In the genomic region with DNA sequence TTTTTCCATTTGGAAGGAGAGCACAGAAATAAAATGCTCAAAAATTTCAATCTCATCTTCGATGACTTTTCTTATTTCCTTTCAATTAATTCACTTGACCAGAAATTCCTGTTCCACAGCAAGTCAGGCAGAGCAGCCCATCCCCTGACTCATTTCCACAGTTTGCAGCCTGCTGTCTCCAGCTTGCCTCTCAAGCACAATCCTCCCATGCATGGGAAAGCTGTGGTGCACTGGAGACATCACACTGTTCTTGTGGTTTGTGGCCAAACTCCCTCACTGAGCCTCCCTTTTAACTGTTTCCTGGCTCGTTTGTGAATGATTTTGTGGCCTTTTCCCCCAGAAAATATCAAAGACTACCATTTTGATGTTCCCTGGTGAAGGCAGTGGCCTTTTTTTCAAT, we compare ENCODE assay signal across 12 cellular contexts.
DNase-seq lines count a peak whose midpoint lies in the region; ATAC-seq and TF ChIP-seq lines count a peak whose summit lies in the region.
"Had no signal": no experiment of that assay in that cellular context is flagged by ENCODE, and none has a peak within 500 bp of the region (broad histone marks: within the 10 kb centered on the region; RNA-seq: fewer than 3 reads in every experiment).

No MANE protein-coding gene starts in this region.

- H3K4me1 Mint-ChIP-seq in natural killer cell = peaks cover 14% of the 10 kb centered on the region in 2 donors
- peaks cover 7 to 13% of the 10 kb centered on the region in 2 donors for H3K4me1 Mint-ChIP-seq in natural killer cell treated with Interleukin-12 subunit alpha and Interleukin-12 subunit beta and Interleukin-15 and Interleukin-18, amount 100 ng/mL, for 72 hours (ENCODE audit: low read depth in 2 of 2)

- DNase-seq in natural killer cell (no peak), SK-MEL-5 (ENCODE audit: low read depth, low spot score) (peak; percentile 2), fibroblast of peridontal ligament (ENCODE audit: extremely low read depth) (peak; percentile 41), NCI-H510A (lab: John Stamatoyannopoulos, UW) (no peak), ecto neural progenitor cell (ENCODE audit: low spot score) (no peak)
- no peak for DNase-seq in natural killer cell treated with Interleukin-12 subunit alpha and Interleukin-12 subunit beta and Interleukin-15 and Interleukin-18, amount 100 ng/mL, for 72 hours (ENCODE audit: low spot score)
- DNase-seq in activated naive CD4-positive, alpha-beta T cell treated with anti-CD3 and anti-CD28 coated beads, Interleukin-2, amount 50 U/mL, for 16 hours = no peak
- DNase-seq: cerebellar nuclear complex, NCI-H446 treated with DMSO at 0.1 percent for 48 hours had no signal

- in situ Hi-C loops in SK-MEL-5 (cut with HindIII; ENCODE audit: low pct_unique_long_range_greater_than_20kb, low sequenced_read_pairs) = no loop called here

- H3K9me3 Mint-ChIP-seq in natural killer cell = peaks cover 0 to 2% of the 10 kb centered on the region in 2 donors
- no peaks in the 10 kb centered on the region for H3K9me3 Mint-ChIP-seq in natural killer cell treated with Interleukin-12 subunit alpha and Interleukin-12 subunit beta and Interleukin-15 and Interleukin-18, amount 100 ng/mL, for 72 hours
- H3K9me3 Mint-ChIP-seq: mesothelial cell of epicardium; T-helper 2 cell treated with Interferon-gamma antibody and Interleukin-4, amounts not matched to agents 5 μg/mL and 100 μg/mL, for 36 hours had no signal

- H3K27me3 Mint-ChIP-seq in natural killer cell (ENCODE audit: low read depth in 2 of 2) = peaks cover 9 to 35% of the 10 kb centered on the region in 2 donors
- H3K27me3 Mint-ChIP-seq in natural killer cell treated with Interleukin-12 subunit alpha and Interleukin-12 subunit beta and Interleukin-15 and Interleukin-18, amount 100 ng/mL, for 72 hours = peaks cover 16 to 21% of the 10 kb centered on the region in 2 donors

- peak overlapping the region; percentile 19 for H3K4me3 Mint-ChIP-seq in natural killer cell
- no peak overlapping the region for H3K4me3 Mint-ChIP-seq in natural killer cell treated with Interleukin-12 subunit alpha and Interleukin-12 subunit beta and Interleukin-15 and Interleukin-18, amount 100 ng/mL, for 72 hours
- H3K4me3 Mint-ChIP-seq: mesothelial cell of epicardium; T-helper 2 cell treated with Interferon-gamma antibody and Interleukin-4, amounts not matched to agents 5 μg/mL and 100 μg/mL, for 36 hours had no signal

- intact Hi-C loops in natural killer cell (cut with micrococcal nuclease) = no loop called here

- H3K36me3 Mint-ChIP-seq in natural killer cell = peaks cover 7% of the 10 kb centered on the region
- no peaks in the 10 kb centered on the region for H3K36me3 Mint-ChIP-seq in natural killer cell treated with Interleukin-12 subunit alpha and Interleukin-12 subunit beta and Interleukin-15 and Interleukin-18, amount 100 ng/mL, for 72 hours
- H3K36me3 Mint-ChIP-seq: mesothelial cell of epicardium had no signal

- H3K27ac Mint-ChIP-seq in natural killer cell = no peak overlapping the region
- no peak overlapping the region for H3K27ac Mint-ChIP-seq in natural killer cell treated with Interleukin-12 subunit alpha and Interleukin-12 subunit beta and Interleukin-15 and Interleukin-18, amount 100 ng/mL, for 72 hours
- H3K27ac Mint-ChIP-seq: mesothelial cell of epicardium; T-helper 2 cell treated with Interferon-gamma antibody and Interleukin-4, amounts not matched to agents 5 μg/mL and 100 μg/mL, for 36 hours had no signal

- no peak for TF ChIP-seq CTCF in natural killer cell (IDR thresholded peaks at IDR 0.05)

- ATAC-seq in natural killer cell (no peak), HG03025 (IDR thresholded peaks at IDR 0.05; ENCODE audit: low FRiP score, unreplicated experiment) (no peak)
- no peak for ATAC-seq in natural killer cell treated with Interleukin-12 subunit alpha and Interleukin-12 subunit beta and Interleukin-15 and Interleukin-18, amount 100 ng/mL, for 72 hours

Comparison
In these comparisons a context has a peak if more than half of its experiments do, and no peak if none do; other contexts are left out.
1. DNase-seq: peak in SK-MEL-5 (single experiment) and fibroblast of peridontal ligament (single experiment); none in natural killer cell (single experiment), natural killer cell treated with Interleukin-12 subunit alpha and Interleukin-12 subunit beta and Interleukin-15 and Interleukin-18, amount 100 ng/mL, for 72 hours (single experiment), NCI-H510A (single experiment), ecto neural progenitor cell (single experiment) and activated naive CD4-positive, alpha-beta T cell treated with anti-CD3 and anti-CD28 coated beads, Interleukin-2, amount 50 U/mL, for 16 hours (single experiment).